Comparison of ENCODE assay signal across 15 cellular contexts in genomic region chr16:27298132-27298531, GRCh38. TPM values are rescaled to one million over a fixed set of nuclear protein-coding genes. Genes with fewer than 3 reads are reported as not detected.
A peak's percentile ranks its signal among the peaks of the same experiment; 100 is the strongest.
DNase-seq lines count a peak whose midpoint lies in the region; ATAC-seq lines count a peak whose summit lies in the region.
"Had no signal": no experiment of that assay in that cellular context is flagged by ENCODE, and none has a peak within 500 bp of the region (broad histone marks: within the 10 kb centered on the region; RNA-seq: fewer than 3 reads in every experiment).

No MANE protein-coding gene starts in this region.

- DNase-seq in RPMI8226 (peak; percentile 1), germinal center (ENCODE audit: low spot score) (peak; percentile 58)
- no peak for DNase-seq in activated CD4-positive, alpha-beta T cell treated with anti-CD3 and anti-CD28 coated beads for 48 hours
- DNase-seq: CD8-positive, alpha-beta T cell; COR-L47; DMS153; DMS79 treated with DMSO at 0.1 percent for 48 hours; GDM1; IMR-90 had no signal

- peaks cover 0 to 2% (median 0%) of the 10 kb centered on the region in 3 donors for H3K9me3 Mint-ChIP-seq in IgD-negative memory B cell
- H3K9me3 Mint-ChIP-seq: CD14-positive monocyte; CD8-positive, alpha-beta T cell had no signal

- no peaks in the 10 kb centered on the region for H3K36me3 Mint-ChIP-seq in IgD-negative memory B cell
- H3K36me3 Mint-ChIP-seq: CD14-positive monocyte; CD8-positive, alpha-beta T cell had no signal

- ATAC-seq in GM19328 (IDR thresholded peaks at IDR 0.05; ENCODE audit: unreplicated experiment) (no peak), GM19035 (IDR thresholded peaks at IDR 0.05; ENCODE audit: unreplicated experiment) (no peak)
- ATAC-seq: A549; CD8-positive, alpha-beta T cell; HCT116 had no signal

- peaks cover 19% of the 10 kb centered on the region for H3K27me3 Mint-ChIP-seq in IgD-negative memory B cell

- peak overlapping the region in 2 of 3 donors; percentile 27 to 65 for H3K27ac Mint-ChIP-seq in IgD-negative memory B cell
- H3K27ac Mint-ChIP-seq: CD8-positive, alpha-beta T cell had no signal

- H3K4me1 Mint-ChIP-seq in IgD-negative memory B cell: peaks cover 18 to 24% (median 21%) of the 10 kb centered on the region in 3 donors

- peak overlapping the region in 2 of 4 donors; percentile 30 to 58 for H3K4me3 Mint-ChIP-seq in IgD-negative memory B cell
- H3K4me3 Mint-ChIP-seq: CD14-positive monocyte; CD8-positive, alpha-beta T cell had no signal

RNA-seq across cellular contexts. Expression of gene IL4R, which starts 15.6 kb away (rescaled TPM):
- 69.6 TPM for polyA plus RNA-seq in IgD-negative memory B cell

RNA-seq across cellular contexts. Expression of gene NSMCE1, which starts 29.6 kb away (rescaled TPM):
- 78.1 TPM for polyA plus RNA-seq in IgD-negative memory B cell
